12 cellular contexts compared by ENCODE assay signal in genomic region chr5:119304439-119304838, GRCh38. TPM values are rescaled to one million over a fixed set of nuclear protein-coding genes. Genes with fewer than 3 reads are reported as not detected.
DNase-seq lines count a peak whose midpoint lies in the region; ATAC-seq and TF ChIP-seq lines count a peak whose summit lies in the region.
"Had no signal": no experiment of that assay in that cellular context is flagged by ENCODE, and none has a peak within 500 bp of the region (broad histone marks: within the 10 kb centered on the region; RNA-seq: fewer than 3 reads in every experiment).

No MANE protein-coding gene starts in this region.

- no peaks in the 10 kb centered on the region for H3K27me3 ChIP-seq in CD4-positive, alpha-beta memory T cell (ENCODE audit: insufficient read depth, low read length)
- H3K27me3 ChIP-seq in body of pancreas (no peaks in the 10 kb centered on the region), transverse colon (no peaks in the 10 kb centered on the region)
- H3K27me3 ChIP-seq in naive thymus-derived CD4-positive, alpha-beta T cell (ENCODE audit: control insufficient read depth in 2 of 2, insufficient read depth in 2 of 2, low read length in 2 of 2) = no peaks in the 10 kb centered on the region
- H3K27me3 ChIP-seq: neural progenitor cell had no signal

- no peak for TF ChIP-seq EP300 in transverse colon (IDR thresholded peaks at IDR 0.05; ENCODE audit: low read depth)

- no peak for DNase-seq in CD4-positive, alpha-beta memory T cell
- DNase-seq in body of pancreas = no peak
- DNase-seq in naive thymus-derived CD4-positive, alpha-beta T cell = no peak
- no peak for DNase-seq in NCI-H510A treated with DMSO at 0.1 percent for 48 hours (lab: John Stamatoyannopoulos, UW)
- no peak for DNase-seq in transverse colon
- DNase-seq in germinal center (ENCODE audit: low spot score) = no peak
- DNase-seq: NCI-H2081; SHP77 treated with DMSO at 0.1 percent for 48 hours; stimulated activated CD4-positive, alpha-beta T cell treated with anti-CD3 and anti-CD28 coated beads, Interleukin-4, amount 100 ng/mL, for 4 hours had no signal

- no peaks in the 10 kb centered on the region for H3K36me3 ChIP-seq in CD4-positive, alpha-beta memory T cell (ENCODE audit: insufficient read depth, low read length)
- no peaks in the 10 kb centered on the region for H3K36me3 ChIP-seq in body of pancreas (replicated peaks in 1 of 2; ENCODE audit: insufficient read depth in 1 of 2, low read depth in 2 of 2)
- H3K36me3 ChIP-seq in naive thymus-derived CD4-positive, alpha-beta T cell (ENCODE audit: control insufficient read depth in 2 of 3, insufficient read depth in 3 of 3, low read length in 3 of 3) = no peaks in the 10 kb centered on the region
- H3K36me3 ChIP-seq in transverse colon = no peaks in the 10 kb centered on the region
- H3K36me3 ChIP-seq: neural progenitor cell had no signal

- H3K9me3 Mint-ChIP-seq in CD4-positive, alpha-beta memory T cell = peaks cover 0 to 12% (median 1%) of the 10 kb centered on the region in 8 donors
- no peaks in the 10 kb centered on the region for H3K9me3 Mint-ChIP-seq in IgD-negative memory B cell
- peaks cover 0 to 23% (median 1%) of the 10 kb centered on the region in 11 donors for H3K9me3 Mint-ChIP-seq in naive thymus-derived CD4-positive, alpha-beta T cell

- H3K27me3 Mint-ChIP-seq in CD4-positive, alpha-beta memory T cell = no peaks in the 10 kb centered on the region
- H3K27me3 Mint-ChIP-seq in IgD-negative memory B cell = no peaks in the 10 kb centered on the region
- H3K27me3 Mint-ChIP-seq in naive thymus-derived CD4-positive, alpha-beta T cell = no peaks in the 10 kb centered on the region

- peak overlapping the region; percentile 66 to 99 (median 94) for H3K27ac Mint-ChIP-seq in CD4-positive, alpha-beta memory T cell
- H3K27ac Mint-ChIP-seq in IgD-negative memory B cell = peak overlapping the region; percentile 77 to 89 (median 78)
- H3K27ac Mint-ChIP-seq in naive thymus-derived CD4-positive, alpha-beta T cell = peak overlapping the region; percentile 68 to 100 (median 98)
- H3K27ac Mint-ChIP-seq: neural progenitor cell had no signal

- intact Hi-C loops in CD4-positive, alpha-beta memory T cell (cut with micrococcal nuclease) = loop anchor here (10.0 kb wide), 1 partner anchor 120 kb away; no protein-coding TSS in a partner anchor
- intact Hi-C loops in body of pancreas (cut with DNase I) = no loop called here
- intact Hi-C loops in naive thymus-derived CD4-positive, alpha-beta T cell (cut with micrococcal nuclease) = loop anchor here in 1 of 2 donors (5.0 kb wide), 1 partner anchor 33 kb away; no protein-coding TSS in a partner anchor
- intact Hi-C loops in transverse colon (cut with DNase I; ENCODE audit: low total_unique reads) = no loop called here

- no peaks in the 10 kb centered on the region for H3K9me3 ChIP-seq in CD4-positive, alpha-beta memory T cell (ENCODE audit: control insufficient read depth in 1 of 2, low read length in 2 of 2)
- H3K9me3 ChIP-seq in body of pancreas (no peaks in the 10 kb centered on the region), transverse colon (no peaks in the 10 kb centered on the region)
- H3K9me3 ChIP-seq in naive thymus-derived CD4-positive, alpha-beta T cell (ENCODE audit: control insufficient read depth in 2 of 3, low read length in 3 of 3) = no peaks in the 10 kb centered on the region

- peaks cover 41 to 43% of the 10 kb centered on the region in 2 donors for H3K36me3 Mint-ChIP-seq in CD4-positive, alpha-beta memory T cell
- H3K36me3 Mint-ChIP-seq in IgD-negative memory B cell = peaks cover 7% of the 10 kb centered on the region
- H3K36me3 Mint-ChIP-seq in naive thymus-derived CD4-positive, alpha-beta T cell = peaks cover 4 to 61% (median 41%) of the 10 kb centered on the region in 5 donors
- H3K36me3 Mint-ChIP-seq: neural progenitor cell had no signal

- TF ChIP-seq POLR2A in body of pancreas (IDR thresholded peaks at IDR 0.05) (no peak), transverse colon (IDR thresholded peaks at IDR 0.05) (no peak)

- TF ChIP-seq CTCF in body of pancreas (IDR thresholded peaks at IDR 0.05) (no peak), transverse colon (IDR thresholded peaks at IDR 0.05) (no peak)

- H3K4me1 Mint-ChIP-seq in CD4-positive, alpha-beta memory T cell = peaks cover 72 to 100% (median 83%) of the 10 kb centered on the region in 4 donors
- peaks cover 73 to 85% (median 75%) of the 10 kb centered on the region in 3 donors for H3K4me1 Mint-ChIP-seq in IgD-negative memory B cell
- H3K4me1 Mint-ChIP-seq in naive thymus-derived CD4-positive, alpha-beta T cell = peaks cover 67 to 100% (median 97%) of the 10 kb centered on the region in 7 donors
- H3K4me1 Mint-ChIP-seq: neural progenitor cell had no signal

- H3K4me3 ChIP-seq in CD4-positive, alpha-beta memory T cell (ENCODE audit: low read length in 2 of 2) = no peak overlapping the region
- H3K4me3 ChIP-seq in body of pancreas = no peak overlapping the region
- H3K4me3 ChIP-seq in naive thymus-derived CD4-positive, alpha-beta T cell (ENCODE audit: low read length) = no peak overlapping the region
- no peak overlapping the region for H3K4me3 ChIP-seq in transverse colon
- H3K4me3 ChIP-seq: neural progenitor cell had no signal

- H3K4me3 Mint-ChIP-seq in CD4-positive, alpha-beta memory T cell = peak overlapping the region; percentile 54 to 96 (median 72)
- H3K4me3 Mint-ChIP-seq in IgD-negative memory B cell = peak overlapping the region in 2 of 4 donors; percentile 29 to 59
- H3K4me3 Mint-ChIP-seq in naive thymus-derived CD4-positive, alpha-beta T cell = peak overlapping the region; percentile 38 to 93 (median 72)
- H3K4me3 Mint-ChIP-seq: neural progenitor cell had no signal

- H3K27ac ChIP-seq in CD4-positive, alpha-beta memory T cell (ENCODE audit: low read depth, low read length) = peak overlapping the region; percentile 13
- H3K27ac ChIP-seq in body of pancreas = peak overlapping the region in 3 of 4 donors; percentile 73 to 82 (median 77)
- H3K27ac ChIP-seq in naive thymus-derived CD4-positive, alpha-beta T cell (ENCODE audit: low read depth, low read length) = peak overlapping the region; percentile 74
- H3K27ac ChIP-seq in transverse colon = peak overlapping the region in 1 of 4 donors; percentile 39
- H3K27ac ChIP-seq: neural progenitor cell had no signal

- WGBS in body of pancreas, 2 donors = 21 to 29% methylated on average over 1 of the region's 1 CpG
- WGBS in transverse colon (ENCODE audit: low coverage in 1 of 2), 2 donors = 34 to 50% methylated on average over 1 of the region's 1 CpG

- peaks cover 95% of the 10 kb centered on the region for H3K4me1 ChIP-seq in CD4-positive, alpha-beta memory T cell (ENCODE audit: insufficient read depth, low read length)
- H3K4me1 ChIP-seq in body of pancreas (peaks cover 44% of the 10 kb centered on the region), transverse colon (peaks cover 3 to 32% (median 7%) of the 10 kb centered on the region in 4 donors)
- peaks cover 90 to 92% of the 10 kb centered on the region in 2 donors for H3K4me1 ChIP-seq in naive thymus-derived CD4-positive, alpha-beta T cell (ENCODE audit: control insufficient read depth in 2 of 2, insufficient read depth in 2 of 2, low read length in 2 of 2)
- H3K4me1 ChIP-seq: neural progenitor cell had no signal

- in situ Hi-C loops in transverse colon (cut with MboI; ENCODE audit: low pct_ligation_motif_present in 1 of 4, low pct_unique_long_range_greater_than_20kb in 1 of 4, low sequenced_read_pairs in 3 of 4) = no loop called here

- POLR2A ChIA-PET in CD4-positive, alpha-beta memory T cell (lab: Charles Lee; ENCODE audit: partially characterized antibody) = interaction anchor here (1.1 to 23.0 kb wide), 8 partner anchors 8 to 233 kb away, joined by 3 to 564 read pairs (median 18); partner anchors contain the start of gene DMXL1
- POLR2A ChIA-PET in naive thymus-derived CD4-positive, alpha-beta T cell (lab: Charles Lee) = interaction anchor here (0.7 to 21.4 kb wide), 10 partner anchors 10 to 234 kb away, joined by 3 to 466 read pairs (median 8); partner anchors contain the start of gene DMXL1

- no peak for ATAC-seq in body of pancreas
- no peak for ATAC-seq in naive thymus-derived CD4-positive, alpha-beta T cell
- ATAC-seq in HG03460 (IDR thresholded peaks at IDR 0.05; ENCODE audit: unreplicated experiment) = no peak

- CTCF ChIA-PET in CD4-positive, alpha-beta memory T cell (lab: Charles Lee; ENCODE audit: partially characterized antibody) = interaction anchor here (1.0 to 7.6 kb wide), 7 partner anchors 11 to 316 kb away, joined by 3 to 45 read pairs (median 10); partner anchors contain the start of gene DTWD2
- CTCF ChIA-PET in naive thymus-derived CD4-positive, alpha-beta T cell (lab: Charles Lee) = interaction anchor here (1.4 kb wide), 1 partner anchor 317 kb away, joined by 4 read pairs; no protein-coding TSS in a partner anchor

RNA-seq across cellular contexts. Expression of gene TNFAIP8, which starts 51.4 kb away (rescaled TPM):
- 100 to 1,000 TPM; 167 to 176 TPM for total RNA-seq in CD4-positive, alpha-beta memory T cell
- 100 to 1,000 TPM; 277 to 423 TPM for polyA plus RNA-seq in CD4-positive, alpha-beta memory T cell
- polyA plus RNA-seq in IgD-negative memory B cell = 285 TPM
- total RNA-seq in body of pancreas (10 to 100 TPM; 15.8 to 32.3 TPM), transverse colon (10 to 100 TPM in 3 of 4 donors, 1 to 10 TPM in 1; 9.8 to 28.1 (median 22.5) TPM)
- 100 to 1,000 TPM; 102 to 162 (median 130) TPM for total RNA-seq in naive thymus-derived CD4-positive, alpha-beta T cell
- polyA plus RNA-seq in naive thymus-derived CD4-positive, alpha-beta T cell = 100 to 1,000 TPM; 261 to 285 TPM
